9 cellular contexts compared by ENCODE assay signal in genomic region chr11:116513894-116514293, GRCh38.
DNase-seq lines count a peak whose midpoint lies in the region; ATAC-seq, FAIRE-seq and TF ChIP-seq lines count a peak whose summit lies in the region.
"Had no signal": no experiment of that assay in that cellular context is flagged by ENCODE, and none has a peak within 500 bp of the region (broad histone marks: within the 10 kb centered on the region; RNA-seq: fewer than 3 reads in every experiment).

No MANE protein-coding gene starts in this region.

- ATAC-seq in upper lobe of left lung (ENCODE audit: low FRiP score in 2 of 2) = no peak
- ATAC-seq in GM18505 (IDR thresholded peaks at IDR 0.05; ENCODE audit: unreplicated experiment) = no peak

- TF ChIP-seq CTCF in mammary epithelial cell (conservative IDR thresholded peaks at IDR 0.05 in 1 of 2, IDR thresholded peaks at IDR 0.05 in 1 of 2; ENCODE audit: extremely low read depth in 1 of 2, insufficient read depth in 1 of 2, low read depth in 1 of 2, low read length in 2 of 2) (peak; percentile 29 to 46), upper lobe of left lung (IDR thresholded peaks at IDR 0.05) (peak in 2 of 6 experiments; percentile 13)

- no peak overlapping the region for H3K4me3 ChIP-seq in mammary epithelial cell (replicated peaks in 1 of 3; ENCODE audit: insufficient read depth in 1 of 3, low read depth in 2 of 3, low read length in 3 of 3)
- H3K4me3 ChIP-seq in small intestine (ENCODE audit: low read depth in 1 of 2, low read length in 2 of 2) = no peak overlapping the region
- no peak overlapping the region for H3K4me3 ChIP-seq in upper lobe of left lung

- in situ Hi-C loops in mammary epithelial cell (cut with MboI; ENCODE audit: low sequenced_read_pairs in 2 of 2) = no loop called here

- BruUV-seq in mammary epithelial cell (replicated peaks; lab: Mats Ljungman, UMichigan) = no TSS peak

- H3K27me3 ChIP-seq in mammary epithelial cell (ENCODE audit: insufficient read depth, low read length) (no peaks in the 10 kb centered on the region), small intestine (ENCODE audit: control insufficient read depth in 2 of 2, insufficient read depth in 2 of 2, low read length in 2 of 2) (peaks cover 0 to 2% of the 10 kb centered on the region in 2 donors), upper lobe of left lung (no peaks in the 10 kb centered on the region)

- H3K27ac ChIP-seq in mammary epithelial cell (ENCODE audit: insufficient read depth, low read depth, low read length) (no peak overlapping the region), small intestine (ENCODE audit: low read depth in 1 of 2, low read length in 1 of 2) (no peak overlapping the region), upper lobe of left lung (no peak overlapping the region)

- no peak for FAIRE-seq in small intestine (lab: Jason Lieb, UNC)

- dilution Hi-C loops in mammary epithelial cell (cut with HindIII; ENCODE audit: low sequenced_read_pairs) = no loop called here

- no peak overlapping the region for H3K4me2 ChIP-seq in mammary epithelial cell (ENCODE audit: insufficient read depth, low read depth, low read length)

- H3K79me2 ChIP-seq in mammary epithelial cell (ENCODE audit: insufficient read depth, low read length) = no peaks in the 10 kb centered on the region

- H3K9ac ChIP-seq in mammary epithelial cell (ENCODE audit: insufficient read depth, low read length) = no peak overlapping the region

- H3K9me3 ChIP-seq in mammary epithelial cell (replicated peaks; ENCODE audit: insufficient read depth, low read length) = no peaks in the 10 kb centered on the region
- H3K9me3 ChIP-seq in small intestine (ENCODE audit: control insufficient read depth, low read depth) = no peaks in the 10 kb centered on the region
- H3K9me3 ChIP-seq in upper lobe of left lung = no peaks in the 10 kb centered on the region

- 65% methylated on average over 8 of the region's 8 CpGs for WGBS in mammary epithelial cell (ENCODE audit: low coverage, missing lambda C conversion rate)
- 20 to 43% (median 34%) methylated on average over 8 of the region's 8 CpGs for WGBS in small intestine, 3 donors
- 39 to 55% methylated on average over 8 of the region's 8 CpGs for WGBS in upper lobe of left lung, 2 donors

- peak; percentile 51 for DNase-seq in activated CD8-positive, alpha-beta memory T cell treated with anti-CD3 and anti-CD28 coated beads for 24 hours
- DNase-seq in activated CD8-positive, alpha-beta memory T cell treated with anti-CD3 and anti-CD28 coated beads, Interleukin-2, amount 50 U/mL, for 4 hours = no peak
- peak; percentile 32 for DNase-seq in M059J (ENCODE audit: low read depth)
- DNase-seq in mammary epithelial cell = no peak
- peak; percentile 75 for DNase-seq in small intestine
- DNase-seq in upper lobe of left lung = no peak
- no peak for DNase-seq in NCI-H2196 treated with DMSO at 0.1 percent for 48 hours (lab: John Stamatoyannopoulos, UW; ENCODE audit: unreplicated experiment)
- DNase-seq: left cardiac atrium had no signal

- intact Hi-C loops in mammary epithelial cell (cut with micrococcal nuclease) = no loop called here

- no peaks in the 10 kb centered on the region for H3K36me3 ChIP-seq in mammary epithelial cell (ENCODE audit: insufficient read depth, low read length)
- H3K36me3 ChIP-seq in small intestine (ENCODE audit: control insufficient read depth in 2 of 2, insufficient read depth in 2 of 2, low read length in 2 of 2) = no peaks in the 10 kb centered on the region
- no peaks in the 10 kb centered on the region for H3K36me3 ChIP-seq in upper lobe of left lung

- H4K20me1 ChIP-seq in mammary epithelial cell (ENCODE audit: insufficient read depth, low read length) = no peaks in the 10 kb centered on the region

- CTCF ChIA-PET in mammary epithelial cell (lab: Charles Lee; ENCODE audit: low non-redundant PET) = no interaction called here

- no peak for TF ChIP-seq EP300 in upper lobe of left lung (IDR thresholded peaks at IDR 0.05)

- H3K4me1 ChIP-seq in mammary epithelial cell (ENCODE audit: insufficient read depth, low read length) (no peaks in the 10 kb centered on the region), small intestine (ENCODE audit: control insufficient read depth in 2 of 2, insufficient read depth in 1 of 2, low read depth in 1 of 2, low read length in 1 of 2) (no peaks in the 10 kb centered on the region), upper lobe of left lung (no peaks in the 10 kb centered on the region)

- no peak for TF ChIP-seq POLR2A in upper lobe of left lung (IDR thresholded peaks at IDR 0.05)
- TF ChIP-seq POLR2A in GM18505 (IDR thresholded peaks at IDR 0.05; ENCODE audit: borderline replicate concordance, extremely low read depth, insufficient read depth, insufficient read length) = no peak

- H2AFZ ChIP-seq in mammary epithelial cell (ENCODE audit: low read depth, low read length) = no peak overlapping the region

Comparison
In these comparisons a context has a peak if more than half of its experiments do, and no peak if none do; other contexts are left out.
1. DNase-seq: peak in activated CD8-positive, alpha-beta memory T cell treated with anti-CD3 and anti-CD28 coated beads for 24 hours (single experiment), M059J (single experiment) and small intestine (single experiment); none in activated CD8-positive, alpha-beta memory T cell treated with anti-CD3 and anti-CD28 coated beads, Interleukin-2, amount 50 U/mL, for 4 hours (single experiment), mammary epithelial cell (single experiment), upper lobe of left lung (0 of 2) and NCI-H2196 treated with DMSO at 0.1 percent for 48 hours (single experiment).